Comparison of ENCODE assay signal across 36 cellular contexts in the genomic region with DNA sequence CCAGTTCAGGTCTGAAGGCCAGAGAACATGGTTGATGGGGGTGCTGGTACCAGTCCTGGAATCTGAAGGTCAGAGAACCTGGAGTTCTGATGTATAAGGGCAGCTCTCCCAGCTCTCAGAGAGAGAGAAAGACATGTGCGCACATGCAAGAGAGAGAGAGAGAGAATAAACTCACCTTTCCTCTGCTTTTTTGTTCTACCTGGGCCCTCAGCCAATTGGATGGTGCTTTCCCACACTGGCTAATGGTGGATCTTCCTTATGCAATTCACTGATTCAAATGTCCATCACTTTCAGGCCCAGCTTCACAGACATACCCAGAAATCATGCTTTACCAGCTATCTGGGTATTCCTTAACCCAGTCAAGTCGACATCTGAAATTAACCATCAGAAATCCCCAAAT.
"Had no signal": no experiment of that assay in that cellular context is flagged by ENCODE, and none has a peak within 500 bp of the region (broad histone marks: within the 10 kb centered on the region; RNA-seq: fewer than 3 reads in every experiment).

No MANE protein-coding gene starts in this region.

- H3K4me1 Mint-ChIP-seq: activated B cell treated with CpG ODN at 0.5 μM for 24 hours; activated CD4-positive, alpha-beta T cell treated with anti-CD3 and anti-CD28 coated beads, Interleukin-2, amount 10 ng/mL, durations not matched to agents 24 days and 14 days; activated naive CD4-positive, alpha-beta T cell treated with anti-CD3 and anti-CD28 coated beads, Interleukin-2, amount 10 ng/mL, durations not matched to agents 7 days and 5 days; activated naive CD4-positive, alpha-beta T cell treated with anti-CD3 and anti-CD28 coated beads, Interleukin-2, amount 50 U/mL, for 24 hours; activated naive CD8-positive, alpha-beta T cell treated with anti-CD3 and anti-CD28 coated beads, Interleukin-2, amount 10 ng/mL, durations not matched to agents 7 days and 5 days; activated naive CD8-positive, alpha-beta T cell treated with anti-CD3 and anti-CD28 coated beads, Interleukin-2, amount 50 U/mL, for 24 hours; central memory CD8-positive, alpha-beta T cell had no signal

- H3K4me1 ChIP-seq: ascending aorta had no signal

- DNase-seq: activated B cell treated with CpG ODN at 0.5 μM for 24 hours; activated CD4-positive, alpha-beta memory T cell treated with anti-CD3 and anti-CD28 coated beads for 36 hours; activated CD4-positive, alpha-beta T cell treated with anti-CD3 and anti-CD28 coated beads for 4 hours; activated CD4-positive, alpha-beta T cell treated with anti-CD3 and anti-CD28 coated beads, Interleukin-2, amount 10 ng/mL, durations not matched to agents 24 days and 14 days; activated CD4-positive, alpha-beta T cell treated with anti-CD3 and anti-CD28 coated beads, Interleukin-2, amount 50 U/mL, for 1 hour; activated CD4-positive, alpha-beta T cell treated with anti-CD3 and anti-CD28 coated beads, Interleukin-2, amount 50 U/mL, for 4 hours; activated CD4-positive, CD25-positive, alpha-beta regulatory T cell treated with anti-CD3 and anti-CD28 coated beads, Interleukin-2, amount 50 U/mL, for 72 hours; activated CD8-positive, alpha-beta memory T cell treated with anti-CD3 and anti-CD28 coated beads, Interleukin-2, amount 50 U/mL, for 4 hours; activated CD8-positive, alpha-beta T cell treated with anti-CD3 and anti-CD28 coated beads for 36 hours; activated effector memory CD4-positive, alpha-beta T cell treated with Interleukin-2 at 50 U/mL for 16 hours; activated gamma-delta T cell; activated naive CD4-positive, alpha-beta T cell treated with anti-CD3 and anti-CD28 coated beads, Interleukin-2, amount 10 ng/mL, durations not matched to agents 7 days and 5 days; activated naive CD4-positive, alpha-beta T cell treated with Interleukin-2 at 50 U/mL for 16 hours; activated naive CD8-positive, alpha-beta T cell treated with anti-CD3 and anti-CD28 coated beads, Interleukin-2, amount 10 ng/mL, durations not matched to agents 7 days and 5 days; activated naive CD8-positive, alpha-beta T cell treated with anti-CD3 and anti-CD28 coated beads, Interleukin-2, amount 50 U/mL, for 24 hours; activated T-cell treated with anti-CD3 and anti-CD28 coated beads for 4 hours; activated T-cell treated with anti-CD3 and anti-CD28 coated beads, Interleukin-2, amount 50 U/mL, for 1 hour; activated T-cell treated with anti-CD3 and anti-CD28 coated beads, Interleukin-2, amount 50 U/mL, for 4 hours; activated T-cell treated with anti-CD3 and anti-CD28 coated beads, Interleukin-2, amount 50 U/mL, for 72 hours; amygdala; anterior cingulate cortex; caudate nucleus; cerebellar nuclear complex; T-helper 1 cell; T-helper 2 cell; T-helper 9 cell had no signal

- H3K27ac Mint-ChIP-seq: activated B cell treated with CpG ODN at 0.5 μM for 24 hours; activated CD4-positive, alpha-beta memory T cell treated with anti-CD3 and anti-CD28 coated beads for 36 hours; activated CD4-positive, alpha-beta T cell treated with anti-CD3 and anti-CD28 coated beads, Interleukin-2, amount 10 ng/mL, durations not matched to agents 24 days and 14 days; activated CD8-positive, alpha-beta T cell treated with anti-CD3 and anti-CD28 coated beads for 36 hours; activated naive CD4-positive, alpha-beta T cell treated with anti-CD3 and anti-CD28 coated beads, Interleukin-2, amount 10 ng/mL, durations not matched to agents 7 days and 5 days; activated naive CD4-positive, alpha-beta T cell treated with anti-CD3 and anti-CD28 coated beads, Interleukin-2, amount 50 U/mL, for 24 hours; activated naive CD8-positive, alpha-beta T cell; activated naive CD8-positive, alpha-beta T cell treated with anti-CD3 and anti-CD28 coated beads, Interleukin-2, amount 10 ng/mL, durations not matched to agents 7 days and 5 days; activated naive CD8-positive, alpha-beta T cell treated with anti-CD3 and anti-CD28 coated beads, Interleukin-2, amount 50 U/mL, for 24 hours; activated T-cell treated with anti-CD3 and anti-CD28 coated beads, Interleukin-2, amount 50 U/mL, for 72 hours; activated T-helper 2 cell treated with anti-CD3 and anti-CD28 coated beads, Interferon-gamma antibody, Interleukin-2, Interleukin-4, amounts not matched to agents 10 μg/mL and 5 μg/mL and 100 μg/mL, durations not matched to agents 14 hours and 24 hours and 36 hours; brain; T-helper 1 cell treated with Interleukin-12 subunit alpha and Interleukin-12 subunit beta and Interleukin-4 antibody, amounts not matched to agents 30 μg/mL and 1 μg/mL, for 36 hours; T-helper 2 cell treated with Interferon-gamma antibody and Interleukin-4, amounts not matched to agents 5 μg/mL and 100 μg/mL, for 36 hours had no signal

- H3K9me3 Mint-ChIP-seq: activated CD4-positive, alpha-beta T cell treated with anti-CD3 and anti-CD28 coated beads, Interleukin-2, amount 10 ng/mL, durations not matched to agents 24 days and 14 days; activated naive CD4-positive, alpha-beta T cell treated with anti-CD3 and anti-CD28 coated beads, Interleukin-2, amount 10 ng/mL, durations not matched to agents 7 days and 5 days; activated naive CD4-positive, alpha-beta T cell treated with anti-CD3 and anti-CD28 coated beads, Interleukin-2, amount 50 U/mL, for 24 hours; activated naive CD8-positive, alpha-beta T cell treated with anti-CD3 and anti-CD28 coated beads, Interleukin-2, amount 10 ng/mL, durations not matched to agents 7 days and 5 days; activated T-cell treated with anti-CD3 and anti-CD28 coated beads, Interleukin-2, amount 50 U/mL, for 72 hours; activated T-helper 2 cell treated with anti-CD3 and anti-CD28 coated beads, Interferon-gamma antibody, Interleukin-2, Interleukin-4, amounts not matched to agents 10 μg/mL and 5 μg/mL and 100 μg/mL, durations not matched to agents 14 hours and 24 hours and 36 hours; T-helper 1 cell treated with Interleukin-12 subunit alpha and Interleukin-12 subunit beta and Interleukin-4 antibody, amounts not matched to agents 30 μg/mL and 1 μg/mL, for 36 hours had no signal

- H3K4me3 Mint-ChIP-seq: activated B cell treated with CpG ODN at 0.5 μM for 24 hours; activated CD4-positive, alpha-beta memory T cell treated with anti-CD3 and anti-CD28 coated beads for 36 hours; activated CD4-positive, alpha-beta T cell treated with anti-CD3 and anti-CD28 coated beads, Interleukin-2, amount 10 ng/mL, durations not matched to agents 24 days and 14 days; activated CD8-positive, alpha-beta T cell treated with anti-CD3 and anti-CD28 coated beads for 36 hours; activated naive CD4-positive, alpha-beta T cell treated with anti-CD3 and anti-CD28 coated beads, Interleukin-2, amount 10 ng/mL, durations not matched to agents 7 days and 5 days; activated naive CD4-positive, alpha-beta T cell treated with anti-CD3 and anti-CD28 coated beads, Interleukin-2, amount 50 U/mL, for 24 hours; activated naive CD8-positive, alpha-beta T cell; activated naive CD8-positive, alpha-beta T cell treated with anti-CD3 and anti-CD28 coated beads, Interleukin-2, amount 10 ng/mL, durations not matched to agents 7 days and 5 days; activated naive CD8-positive, alpha-beta T cell treated with anti-CD3 and anti-CD28 coated beads, Interleukin-2, amount 50 U/mL, for 24 hours; activated T-cell treated with anti-CD3 and anti-CD28 coated beads, Interleukin-2, amount 50 U/mL, for 4 hours; activated T-cell treated with anti-CD3 and anti-CD28 coated beads, Interleukin-2, amount 50 U/mL, for 72 hours; brain; central memory CD8-positive, alpha-beta T cell; T-helper 1 cell treated with Interleukin-12 subunit alpha and Interleukin-12 subunit beta and Interleukin-4 antibody, amounts not matched to agents 30 μg/mL and 1 μg/mL, for 36 hours; T-helper 2 cell treated with Interferon-gamma antibody and Interleukin-4, amounts not matched to agents 5 μg/mL and 100 μg/mL, for 36 hours had no signal

- H3K27me3 Mint-ChIP-seq: activated CD4-positive, alpha-beta memory T cell treated with anti-CD3 and anti-CD28 coated beads for 36 hours; activated CD4-positive, alpha-beta T cell treated with anti-CD3 and anti-CD28 coated beads, Interleukin-2, amount 10 ng/mL, durations not matched to agents 24 days and 14 days; activated naive CD4-positive, alpha-beta T cell treated with anti-CD3 and anti-CD28 coated beads, Interleukin-2, amount 10 ng/mL, durations not matched to agents 7 days and 5 days; activated naive CD8-positive, alpha-beta T cell treated with anti-CD3 and anti-CD28 coated beads, Interleukin-2, amount 10 ng/mL, durations not matched to agents 7 days and 5 days; central memory CD8-positive, alpha-beta T cell had no signal

- H3K27ac ChIP-seq: ascending aorta, cardiac muscle cell, VCaP had no signal

- H3K9me3 ChIP-seq: ascending aorta had no signal

- H3K4me3 ChIP-seq: ascending aorta, cardiac muscle cell had no signal

- H3K27me3 ChIP-seq: ascending aorta, cardiac muscle cell had no signal

- H3K36me3 Mint-ChIP-seq: activated CD4-positive, alpha-beta memory T cell treated with anti-CD3 and anti-CD28 coated beads for 36 hours; activated naive CD4-positive, alpha-beta T cell treated with anti-CD3 and anti-CD28 coated beads, Interleukin-2, amount 10 ng/mL, durations not matched to agents 7 days and 5 days; activated naive CD4-positive, alpha-beta T cell treated with anti-CD3 and anti-CD28 coated beads, Interleukin-2, amount 50 U/mL, for 24 hours; activated naive CD8-positive, alpha-beta T cell; activated naive CD8-positive, alpha-beta T cell treated with anti-CD3 and anti-CD28 coated beads, Interleukin-2, amount 10 ng/mL, durations not matched to agents 7 days and 5 days; brain had no signal

- H3K36me3 ChIP-seq: ascending aorta, cardiac muscle cell had no signal
